ENCODE assay signal across 13 cellular contexts in genomic region chr3:113245775-113246174, GRCh38. TPM values are rescaled to one million over a fixed set of nuclear protein-coding genes. Genes with fewer than 3 reads are reported as not detected.
DNase-seq lines count a peak whose midpoint lies in the region; ATAC-seq and TF ChIP-seq lines count a peak whose summit lies in the region.
"Had no signal": no experiment of that assay in that cellular context is flagged by ENCODE, and none has a peak within 500 bp of the region (broad histone marks: within the 10 kb centered on the region; RNA-seq: fewer than 3 reads in every experiment).

No MANE protein-coding gene starts in this region.

- H3K27ac ChIP-seq in adrenal gland: peak overlapping the region in 3 of 5 donors; percentile 9 to 82 (median 42)
- peak overlapping the region in 11 of 12 donors; percentile 42 to 83 (median 62) for H3K27ac ChIP-seq in heart left ventricle
- peak overlapping the region; percentile 37 to 60 (median 40) for H3K27ac ChIP-seq in gastrocnemius medialis

- intact Hi-C loops in adrenal gland (cut with DNase I) (no loop called here), heart left ventricle (cut with DNase I) (loop anchor here in 1 of 10 donors (5.0 kb wide), 1 partner anchor 33 kb away; the partner anchor contains the start of gene BOC), gastrocnemius medialis (cut with DNase I; ENCODE audit: low total_unique reads) (no loop called here)

- DNase-seq in EH (ENCODE audit: low read depth) (peak; percentile 45), adrenal gland (peak in 1 of 7 donors; percentile 27), heart left ventricle (peak in 4 of 5 donors; percentile 43 to 70 (median 59)), gastrocnemius medialis (peak; percentile 34 to 57), NCI-H1048 (lab: John Stamatoyannopoulos, UW) (no peak), NOMO-1 treated with dmso at 0.1 percent for 144 hours (lab: John Stamatoyannopoulos, UW; ENCODE audit: unreplicated experiment) (no peak)
- DNase-seq in activated T-cell treated with anti-CD3 and anti-CD28 coated beads, Interleukin-2, amount 50 U/mL, for 4 hours: no peak
- DNase-seq: naive thymus-derived CD4-positive, alpha-beta T cell; stimulated activated naive CD8-positive, alpha-beta T cell treated with anti-CD3 and anti-CD28 coated beads, Interleukin-15, Interleukin-2, amounts not matched to agents 100 U/mL and 50 U/mL, for 24 hours had no signal

- in situ Hi-C loops in gastrocnemius medialis (cut with MboI; ENCODE audit: low sequenced_read_pairs in 4 of 4): no loop called here

- H3K9me3 ChIP-seq in adrenal gland (replicated peaks in 1 of 3): no peaks in the 10 kb centered on the region
- H3K9me3 ChIP-seq in heart left ventricle: no peaks in the 10 kb centered on the region
- H3K9me3 ChIP-seq in gastrocnemius medialis: no peaks in the 10 kb centered on the region

- H3K4me3 Mint-ChIP-seq in activated T-cell treated with anti-CD3 and anti-CD28 coated beads, Interleukin-2, amount 50 U/mL, for 4 hours: no peak overlapping the region
- H3K4me3 Mint-ChIP-seq: B cell; naive thymus-derived CD4-positive, alpha-beta T cell had no signal

- TF ChIP-seq POLR2A in adrenal gland (IDR thresholded peaks at IDR 0.05): no peak
- no peak for TF ChIP-seq POLR2A in heart left ventricle (IDR thresholded peaks at IDR 0.05)
- TF ChIP-seq POLR2A in gastrocnemius medialis (IDR thresholded peaks at IDR 0.05): no peak

- ATAC-seq in heart left ventricle (peak; percentile 41 to 75 (median 58)), gastrocnemius medialis (peak; percentile 67 to 69), HG03457 (IDR thresholded peaks at IDR 0.05; ENCODE audit: unreplicated experiment) (no peak)
- no peak for ATAC-seq in activated T-cell treated with anti-CD3 and anti-CD28 coated beads, Interleukin-2, amount 50 U/mL, for 4 hours
- ATAC-seq: naive thymus-derived CD4-positive, alpha-beta T cell; stimulated activated naive CD8-positive, alpha-beta T cell treated with anti-CD3 and anti-CD28 coated beads, Interleukin-15, Interleukin-2, amounts not matched to agents 100 U/mL and 50 U/mL, for 24 hours had no signal

- peaks cover 6% of the 10 kb centered on the region for H3K4me1 Mint-ChIP-seq in activated T-cell treated with anti-CD3 and anti-CD28 coated beads, Interleukin-2, amount 50 U/mL, for 4 hours (ENCODE audit: low read depth)
- H3K4me1 Mint-ChIP-seq: B cell had no signal

- WGBS in adrenal gland, 4 donors: 40 to 73% (median 53%) methylated on average over 5 of the region's 5 CpGs
- 31 to 39% (median 34%) methylated on average over 5 of the region's 5 CpGs for WGBS in heart left ventricle, 4 donors

- H3K36me3 ChIP-seq in adrenal gland (replicated peaks in 1 of 2) (peaks cover 0 to 5% of the 10 kb centered on the region in 2 donors), heart left ventricle (peaks cover 0 to 13% (median 0%) of the 10 kb centered on the region in 9 donors), gastrocnemius medialis (no peaks in the 10 kb centered on the region)

- H3K27me3 Mint-ChIP-seq in activated T-cell treated with anti-CD3 and anti-CD28 coated beads, Interleukin-2, amount 50 U/mL, for 4 hours (ENCODE audit: low read depth): peaks cover 12% of the 10 kb centered on the region

- no peaks in the 10 kb centered on the region for H3K36me3 Mint-ChIP-seq in activated T-cell treated with anti-CD3 and anti-CD28 coated beads, Interleukin-2, amount 50 U/mL, for 4 hours (ENCODE audit: insufficient read depth)
- H3K36me3 Mint-ChIP-seq: naive thymus-derived CD4-positive, alpha-beta T cell had no signal

- H3K4me3 ChIP-seq in adrenal gland (no peak overlapping the region), heart left ventricle (no peak overlapping the region), gastrocnemius medialis (no peak overlapping the region)
- H3K4me3 ChIP-seq: coronary artery had no signal

- H3K27me3 ChIP-seq in adrenal gland (no peaks in the 10 kb centered on the region), heart left ventricle (peaks cover 0 to 5% (median 0%) of the 10 kb centered on the region in 9 donors), gastrocnemius medialis (no peaks in the 10 kb centered on the region)

- TF ChIP-seq CTCF in adrenal gland (IDR thresholded peaks at IDR 0.05) (no peak), heart left ventricle (IDR thresholded peaks at IDR 0.05) (no peak), gastrocnemius medialis (IDR thresholded peaks at IDR 0.05 in 4 of 5, conservative IDR thresholded peaks at IDR 0.05 in 1 of 5) (no peak)

- no peaks in the 10 kb centered on the region for H3K9me3 Mint-ChIP-seq in activated T-cell treated with anti-CD3 and anti-CD28 coated beads, Interleukin-2, amount 50 U/mL, for 4 hours
- H3K9me3 Mint-ChIP-seq: activated T-helper 2 cell treated with anti-CD3 and anti-CD28 coated beads, Interferon-gamma antibody, Interleukin-2, Interleukin-4, amounts not matched to agents 10 μg/mL and 5 μg/mL and 100 μg/mL, durations not matched to agents 14 hours and 24 hours and 36 hours had no signal

- peaks cover 0 to 18% of the 10 kb centered on the region in 2 donors for H3K4me1 ChIP-seq in adrenal gland (replicated peaks in 1 of 2)
- H3K4me1 ChIP-seq in heart left ventricle: peaks cover 0 to 67% (median 11%) of the 10 kb centered on the region in 12 donors
- peaks cover 3 to 10% of the 10 kb centered on the region in 2 donors for H3K4me1 ChIP-seq in gastrocnemius medialis

RNA-seq across cellular contexts. Expression of gene BOC, which starts 34.4 kb away (rescaled TPM):
- 10 to 100 TPM in 4 of 8 donors, 1 to 10 TPM in 4; 6.7 to 22.3 (median 12.4) TPM for total RNA-seq in adrenal gland
- polyA plus RNA-seq in adrenal gland: 10 to 100 TPM in 1 of 3 donors, 1 to 10 TPM in 2; 1.9 to 10.2 (median 9.3) TPM
- total RNA-seq in heart left ventricle: 10 to 100 TPM in 1 of 9 donors, 1 to 10 TPM in 8; 3.1 to 12.2 (median 6.0) TPM
- polyA plus RNA-seq in heart left ventricle: 1 to 10 TPM; 1.9 to 2.0 TPM
- 1 to 10 TPM; 3.7 to 7.4 (median 4.6) TPM for total RNA-seq in gastrocnemius medialis
- under 1 TPM in 2 of 3 donors, not detected in 1; 0.18 to 0.35 TPM for total RNA-seq in activated T-cell treated with anti-CD3 and anti-CD28 coated beads, Interleukin-2, amount 50 U/mL, for 4 hours
- polyA plus RNA-seq: naive thymus-derived CD4-positive, alpha-beta T cell had no signal

Comparison
In these comparisons a context has a peak if more than half of its experiments do, and no peak if none do; other contexts are left out.
1. DNase-seq: peak in EH (single experiment), heart left ventricle (4 of 5) and gastrocnemius medialis (2 of 2); none in NCI-H1048 (single experiment), NOMO-1 treated with dmso at 0.1 percent for 144 hours (single experiment) and activated T-cell treated with anti-CD3 and anti-CD28 coated beads, Interleukin-2, amount 50 U/mL, for 4 hours (single experiment).
2. ATAC-seq: peak in heart left ventricle (4 of 4) and gastrocnemius medialis (2 of 2); none in HG03457 (single experiment) and activated T-cell treated with anti-CD3 and anti-CD28 coated beads, Interleukin-2, amount 50 U/mL, for 4 hours (0 of 2).
3. Peak in every context shown above with its lines, with median percentiles within 50 percentile points of each other: H3K27ac ChIP-seq.